Comparison of ENCODE assay signal across 7 cellular contexts in the genomic region with DNA sequence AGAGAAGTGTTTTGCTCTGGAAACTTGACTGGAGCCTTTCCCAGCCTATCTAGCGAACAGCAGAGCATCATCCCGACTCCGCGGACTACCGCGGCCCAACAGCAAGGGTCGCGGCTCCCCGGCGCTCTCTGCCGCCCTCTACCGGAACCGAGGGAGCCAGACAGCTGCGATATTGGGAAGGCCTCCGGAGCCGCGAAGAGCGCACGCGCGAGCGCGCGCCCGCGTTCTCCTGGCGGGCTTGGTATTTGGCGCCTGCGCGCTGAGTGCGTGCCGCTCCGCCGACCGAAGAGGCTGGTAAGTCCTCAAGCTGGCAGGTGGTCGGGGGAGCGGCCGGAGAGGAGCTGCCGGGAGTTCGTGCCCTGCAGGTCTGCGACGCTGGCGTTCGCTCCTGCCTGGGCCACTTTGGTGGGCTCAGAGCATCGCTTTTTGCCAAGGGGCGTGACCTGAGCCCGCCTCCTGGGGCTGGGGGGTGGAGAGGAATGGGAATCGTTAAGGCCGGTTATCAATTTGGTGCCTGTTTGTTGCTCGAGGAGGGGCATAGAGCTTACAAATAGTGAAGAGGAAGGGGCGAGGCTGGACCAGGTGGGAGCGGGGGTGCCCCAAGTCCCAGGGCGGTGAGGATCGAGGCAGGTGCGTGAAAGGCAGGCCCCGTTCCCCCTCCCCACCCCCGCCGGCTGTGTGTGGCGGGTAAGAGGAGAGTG.
A peak's percentile ranks its signal among the peaks of the same experiment; 100 is the strongest.
DNase-seq lines count a peak whose midpoint lies in the region; ATAC-seq and TF ChIP-seq lines count a peak whose summit lies in the region.

A gene with protein sequence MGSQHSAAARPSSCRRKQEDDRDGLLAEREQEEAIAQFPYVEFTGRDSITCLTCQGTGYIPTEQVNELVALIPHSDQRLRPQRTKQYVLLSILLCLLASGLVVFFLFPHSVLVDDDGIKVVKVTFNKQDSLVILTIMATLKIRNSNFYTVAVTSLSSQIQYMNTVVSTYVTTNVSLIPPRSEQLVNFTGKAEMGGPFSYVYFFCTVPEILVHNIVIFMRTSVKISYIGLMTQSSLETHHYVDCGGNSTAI (plus strand): TSS at position 257 of the 701 bp plus-strand sequence. CDS start 641 bp downstream, outside the sequence.

- ATAC-seq in GM18505 (IDR thresholded peaks at IDR 0.05; ENCODE audit: unreplicated experiment) (peak; percentile 95), HG02973 (IDR thresholded peaks at IDR 0.05; ENCODE audit: unreplicated experiment) (peak; percentile 93)

- peak; percentile 53 for TF ChIP-seq POLR2A in GM18505 (IDR thresholded peaks at IDR 0.05; ENCODE audit: borderline replicate concordance, extremely low read depth, insufficient read depth, insufficient read length)

- DNase-seq in NCI-H1930 (lab: John Stamatoyannopoulos, UW) (peak; percentile 84 to 91), T-helper 9 cell (peak; percentile 89), astrocyte of the hippocampus (ENCODE audit: low read depth, low spot score) (peak; percentile 98), hippocampal formation (lab: John Stamatoyannopoulos, UW) (peak; percentile 73 to 84), retina (peak; percentile 99)

Comparison
In these comparisons a context has a peak if more than half of its experiments do, and no peak if none do; other contexts are left out.
1. Peak in every context shown above with its lines: DNase-seq and ATAC-seq.